ENCODE assay signal across 29 cellular contexts in genomic region chr3:69178100-69178499, GRCh38. TPM values are rescaled to one million over a fixed set of nuclear protein-coding genes. Genes with fewer than 3 reads are reported as not detected.
A peak's percentile ranks its signal among the peaks of the same experiment; 100 is the strongest.
DNase-seq lines count a peak whose midpoint lies in the region; ATAC-seq, FAIRE-seq and TF ChIP-seq lines count a peak whose summit lies in the region.
"Had no signal": no experiment of that assay in that cellular context is flagged by ENCODE, and none has a peak within 500 bp of the region (broad histone marks: within the 10 kb centered on the region; RNA-seq: fewer than 3 reads in every experiment).

No MANE protein-coding gene starts in this region.

- H3K27me3 Mint-ChIP-seq in activated CD8-positive, alpha-beta memory T cell treated with anti-CD3 and anti-CD28 coated beads, Interleukin-2, amount 10 ng/mL, durations not matched to agents 7 days and 5 days, result no peaks in the 10 kb centered on the region
- H3K27me3 Mint-ChIP-seq in activated T-helper 1 cell treated with anti-CD3 and anti-CD28 coated beads, Interleukin-12 subunit alpha, Interleukin-12 subunit beta, Interleukin-2, Interleukin-4 antibody, amounts not matched to agents 30 ng/mL and 10 ng/mL and 1 ng/mL, durations not matched to agents 14 hours and 24 hours and 36 hours (ENCODE audit: insufficient read depth), result no peaks in the 10 kb centered on the region
- H3K27me3 Mint-ChIP-seq: activated naive CD8-positive, alpha-beta T cell; central memory CD8-positive, alpha-beta T cell; stimulated activated naive CD8-positive, alpha-beta T cell treated with anti-CD3 and anti-CD28 coated beads, Interleukin-15, Interleukin-2, amounts not matched to agents 100 ng/mL and 50 ng/mL, for 24 hours had no signal

- H3K27ac ChIP-seq in foreskin keratinocyte, result peak overlapping the region; percentile 72
- H3K27ac ChIP-seq in temporal lobe (ENCODE audit: low read depth, low read length), result peak overlapping the region; percentile 96
- H3K27ac ChIP-seq: ascending aorta, GM23248, upper lobe of right lung had no signal

- no peak for FAIRE-seq in D721Med (lab: Jason Lieb, UNC)
- FAIRE-seq: GM18507, pancreas had no signal

- H3K4me3 Mint-ChIP-seq in activated CD8-positive, alpha-beta memory T cell treated with anti-CD3 and anti-CD28 coated beads, Interleukin-2, amount 10 ng/mL, durations not matched to agents 7 days and 5 days, result no peak overlapping the region
- H3K4me3 Mint-ChIP-seq in activated T-helper 1 cell treated with anti-CD3 and anti-CD28 coated beads, Interleukin-12 subunit alpha, Interleukin-12 subunit beta, Interleukin-2, Interleukin-4 antibody, amounts not matched to agents 30 ng/mL and 10 ng/mL and 1 ng/mL, durations not matched to agents 14 hours and 24 hours and 36 hours, result no peak overlapping the region
- H3K4me3 Mint-ChIP-seq: activated naive CD8-positive, alpha-beta T cell; central memory CD8-positive, alpha-beta T cell; immature natural killer cell; nephron; stimulated activated naive CD8-positive, alpha-beta T cell treated with anti-CD3 and anti-CD28 coated beads, Interleukin-15, Interleukin-2, amounts not matched to agents 100 ng/mL and 50 ng/mL, for 24 hours had no signal

- peaks cover 84% of the 10 kb centered on the region for H3K36me3 Mint-ChIP-seq in activated CD8-positive, alpha-beta memory T cell treated with anti-CD3 and anti-CD28 coated beads, Interleukin-2, amount 10 ng/mL, durations not matched to agents 7 days and 5 days
- H3K36me3 Mint-ChIP-seq in activated T-helper 1 cell treated with anti-CD3 and anti-CD28 coated beads, Interleukin-12 subunit alpha, Interleukin-12 subunit beta, Interleukin-2, Interleukin-4 antibody, amounts not matched to agents 30 ng/mL and 10 ng/mL and 1 ng/mL, durations not matched to agents 14 hours and 24 hours and 36 hours (ENCODE audit: low read depth), result peaks cover 78% of the 10 kb centered on the region

- no peak for DNase-seq in activated CD8-positive, alpha-beta memory T cell treated with anti-CD3 and anti-CD28 coated beads, Interleukin-2, amount 10 ng/mL, durations not matched to agents 7 days and 5 days
- no peak for DNase-seq in activated CD8-positive, alpha-beta memory T cell treated with anti-CD3 and anti-CD28 coated beads for 24 hours
- DNase-seq in activated T-helper 1 cell treated with anti-CD3 and anti-CD28 coated beads, Interleukin-12 subunit alpha, Interleukin-12 subunit beta, Interleukin-2, Interleukin-4 antibody, amounts not matched to agents 30 ng/mL and 10 ng/mL and 1 ng/mL, durations not matched to agents 14 hours and 24 hours and 36 hours (ENCODE audit: low spot score), result no peak
- DNase-seq in foreskin keratinocyte (no peak), D721Med (ENCODE audit: insufficient read length, low spot score) (no peak)
- DNase-seq: activated CD4-positive, CD25-positive, alpha-beta regulatory T cell treated with anti-CD3 and anti-CD28 coated beads, Interleukin-2, amount 50 U/mL, for 72 hours; BE2C; DMS79 treated with DMSO at 0.1 percent for 48 hours; erythroblast; foreskin melanocyte; hippocampal formation; immature natural killer cell; left lung; midbrain; NCI-H1436; pancreas; right cardiac atrium; upper lobe of right lung had no signal

- no peaks in the 10 kb centered on the region for H3K27me3 ChIP-seq in foreskin keratinocyte
- H3K27me3 ChIP-seq: ascending aorta, BE2C, left lung, pancreas, upper lobe of right lung had no signal

- H3K4me1 Mint-ChIP-seq in activated CD8-positive, alpha-beta memory T cell treated with anti-CD3 and anti-CD28 coated beads, Interleukin-2, amount 10 ng/mL, durations not matched to agents 7 days and 5 days, result peaks cover 50% of the 10 kb centered on the region
- H3K4me1 Mint-ChIP-seq in activated T-helper 1 cell treated with anti-CD3 and anti-CD28 coated beads, Interleukin-12 subunit alpha, Interleukin-12 subunit beta, Interleukin-2, Interleukin-4 antibody, amounts not matched to agents 30 ng/mL and 10 ng/mL and 1 ng/mL, durations not matched to agents 14 hours and 24 hours and 36 hours (ENCODE audit: low read depth), result peaks cover 53% of the 10 kb centered on the region
- H3K4me1 Mint-ChIP-seq: immature natural killer cell had no signal

- intact Hi-C loops in activated T-helper 1 cell treated with anti-CD3 and anti-CD28 coated beads, Interleukin-12 subunit alpha, Interleukin-12 subunit beta, Interleukin-2, Interleukin-4 antibody, amounts not matched to agents 30 ng/mL and 10 ng/mL and 1 ng/mL, durations not matched to agents 14 hours and 24 hours and 36 hours (cut with micrococcal nuclease), result loop anchor here (1.0 to 5.0 kb wide), 2 partner anchors 21 to 34 kb away; no protein-coding TSS in a partner anchor

- peaks cover 17% of the 10 kb centered on the region for H3K4me1 ChIP-seq in foreskin keratinocyte
- H3K4me1 ChIP-seq: ascending aorta, BE2C had no signal

- no peak for ATAC-seq in activated CD8-positive, alpha-beta memory T cell treated with anti-CD3 and anti-CD28 coated beads, Interleukin-2, amount 10 ng/mL, durations not matched to agents 7 days and 5 days
- no peak for ATAC-seq in foreskin keratinocyte
- ATAC-seq in GM21723 (IDR thresholded peaks at IDR 0.05; ENCODE audit: unreplicated experiment), result no peak
- ATAC-seq in GM18858 (IDR thresholded peaks at IDR 0.05; ENCODE audit: unreplicated experiment), result no peak
- ATAC-seq: right cardiac atrium, Right ventricle myocardium inferior had no signal

- TF ChIP-seq CTCF in foreskin keratinocyte (conservative IDR thresholded peaks at IDR 0.05) (no peak), D721Med (IDR thresholded peaks at IDR 0.05; ENCODE audit: insufficient read depth, missing control alignments) (no peak)

- CTCF ChIA-PET in activated CD8-positive, alpha-beta memory T cell treated with anti-CD3 and anti-CD28 coated beads, Interleukin-2, amount 10 ng/mL, durations not matched to agents 7 days and 5 days (lab: Charles Lee), result interaction anchor here (1.6 kb wide), 1 partner anchor 128 kb away, joined by 9 read pairs; no protein-coding TSS in a partner anchor

- no peaks in the 10 kb centered on the region for H3K9me3 Mint-ChIP-seq in activated CD8-positive, alpha-beta memory T cell treated with anti-CD3 and anti-CD28 coated beads, Interleukin-2, amount 10 ng/mL, durations not matched to agents 7 days and 5 days (ENCODE audit: low read depth)
- H3K9me3 Mint-ChIP-seq in activated T-helper 1 cell treated with anti-CD3 and anti-CD28 coated beads, Interleukin-12 subunit alpha, Interleukin-12 subunit beta, Interleukin-2, Interleukin-4 antibody, amounts not matched to agents 30 ng/mL and 10 ng/mL and 1 ng/mL, durations not matched to agents 14 hours and 24 hours and 36 hours, result no peaks in the 10 kb centered on the region
- H3K9me3 Mint-ChIP-seq: central memory CD8-positive, alpha-beta T cell; immature natural killer cell; nephron; stimulated activated naive CD8-positive, alpha-beta T cell treated with anti-CD3 and anti-CD28 coated beads, Interleukin-15, Interleukin-2, amounts not matched to agents 100 ng/mL and 50 ng/mL, for 24 hours had no signal

- peak overlapping the region; percentile 7 for H3K27ac Mint-ChIP-seq in activated CD8-positive, alpha-beta memory T cell treated with anti-CD3 and anti-CD28 coated beads, Interleukin-2, amount 10 ng/mL, durations not matched to agents 7 days and 5 days
- H3K27ac Mint-ChIP-seq in activated T-helper 1 cell treated with anti-CD3 and anti-CD28 coated beads, Interleukin-12 subunit alpha, Interleukin-12 subunit beta, Interleukin-2, Interleukin-4 antibody, amounts not matched to agents 30 ng/mL and 10 ng/mL and 1 ng/mL, durations not matched to agents 14 hours and 24 hours and 36 hours, result peak overlapping the region; percentile 78
- H3K27ac Mint-ChIP-seq: activated naive CD8-positive, alpha-beta T cell; immature natural killer cell; stimulated activated naive CD8-positive, alpha-beta T cell treated with anti-CD3 and anti-CD28 coated beads, Interleukin-15, Interleukin-2, amounts not matched to agents 100 ng/mL and 50 ng/mL, for 24 hours had no signal

RNA-seq across cellular contexts. Expression of gene LMOD3, which starts 55.7 kb away (rescaled TPM):
- total RNA-seq in activated CD8-positive, alpha-beta memory T cell treated with anti-CD3 and anti-CD28 coated beads, Interleukin-2, amount 10 ng/mL, durations not matched to agents 7 days and 5 days, result not detected
- total RNA-seq in activated T-helper 1 cell treated with anti-CD3 and anti-CD28 coated beads, Interleukin-12 subunit alpha, Interleukin-12 subunit beta, Interleukin-2, Interleukin-4 antibody, amounts not matched to agents 30 ng/mL and 10 ng/mL and 1 ng/mL, durations not matched to agents 14 hours and 24 hours and 36 hours, result not detected in 2 replicates
- not detected in 2 replicates for total RNA-seq in foreskin keratinocyte
- polyA plus RNA-seq in foreskin keratinocyte, result not detected in 2 replicates
- total RNA-seq in temporal lobe, result under 0.01 TPM
- total RNA-seq: ascending aorta, GM23248 had no signal
- polyA plus RNA-seq: GM23248, pancreas had no signal
